10 cellular contexts compared by ENCODE assay signal in genomic region chr17:56754523-56755208, GRCh38.
DNase-seq lines count a peak whose midpoint lies in the region; ATAC-seq and TF ChIP-seq lines count a peak whose summit lies in the region.
"Had no signal": no experiment of that assay in that cellular context is flagged by ENCODE, and none has a peak within 500 bp of the region (broad histone marks: within the 10 kb centered on the region; RNA-seq: fewer than 3 reads in every experiment).

No MANE protein-coding gene starts in this region.

- H3K27ac ChIP-seq in endodermal cell (ENCODE audit: low read depth, low read length) = peak overlapping the region; percentile 56
- H3K27ac ChIP-seq: pancreas had no signal

- H3K4me3 Mint-ChIP-seq in endodermal cell = no peak overlapping the region

- DNase-seq in SKM-1 treated with dmso at 0.1 percent for 144 hours (lab: John Stamatoyannopoulos, UW; ENCODE audit: unreplicated experiment) (peak; percentile 8), SKM-1 (lab: John Stamatoyannopoulos, UW; ENCODE audit: unreplicated experiment) (no peak), NOMO-1 (lab: John Stamatoyannopoulos, UW; ENCODE audit: unreplicated experiment in 2 of 2) (peak; percentile 39 to 47), endodermal cell (peak; percentile 71), renal cortical epithelial cell (ENCODE audit: low read depth) (peak; percentile 55), putamen (ENCODE audit: low spot score) (no peak)
- no peak for DNase-seq in effector CD4-positive, alpha-beta T cell
- DNase-seq: pancreas; stimulated activated naive CD4-positive, alpha-beta T cell treated with Interleukin-2 at 50 U/mL for 16 hours had no signal

- H3K27me3 ChIP-seq in endodermal cell (ENCODE audit: control insufficient read depth, insufficient read depth, low read length, poor library complexity, severe bottlenecking) = no peaks in the 10 kb centered on the region
- H3K27me3 ChIP-seq: pancreas had no signal

- no peaks in the 10 kb centered on the region for H3K36me3 Mint-ChIP-seq in endodermal cell (ENCODE audit: low read depth)

- peaks cover 6% of the 10 kb centered on the region for H3K4me1 Mint-ChIP-seq in endodermal cell

- no peak overlapping the region for H3K27ac Mint-ChIP-seq in endodermal cell

- H3K4me3 ChIP-seq in endodermal cell (ENCODE audit: low read length) = no peak overlapping the region
- H3K4me3 ChIP-seq: pancreas had no signal

- ATAC-seq in HG03196 (IDR thresholded peaks at IDR 0.05; ENCODE audit: unreplicated experiment) = no peak
- ATAC-seq: pancreas had no signal

- no peaks in the 10 kb centered on the region for H3K9me3 Mint-ChIP-seq in endodermal cell

- no peaks in the 10 kb centered on the region for H3K9me3 ChIP-seq in endodermal cell (ENCODE audit: control insufficient read depth, low read length)
- H3K9me3 ChIP-seq: pancreas had no signal

- H3K4me1 ChIP-seq in endodermal cell (ENCODE audit: control insufficient read depth, insufficient read depth, low read length) = peaks cover 3% of the 10 kb centered on the region
- H3K4me1 ChIP-seq: pancreas had no signal

- H3K27me3 Mint-ChIP-seq in endodermal cell (ENCODE audit: insufficient read depth) = peaks cover 1% of the 10 kb centered on the region

- H3K9ac ChIP-seq in endodermal cell (ENCODE audit: extremely low read depth, low read length, poor library complexity, severe bottlenecking) = no peak overlapping the region

- no peaks in the 10 kb centered on the region for H3K36me3 ChIP-seq in endodermal cell (ENCODE audit: control insufficient read depth, insufficient read depth, low read length)
- H3K36me3 ChIP-seq: pancreas had no signal

- TF ChIP-seq CTCF in endodermal cell (conservative IDR thresholded peaks at IDR 0.05) = no peak

- WGBS in endodermal cell (ENCODE audit: insufficient coverage in 1 of 2, insufficient read length in 1 of 2), 2 experiments = 31 to 68% methylated on average over 3 to 8 of the region's 8 CpGs

Comparison
In these comparisons a context has a peak if more than half of its experiments do, and no peak if none do; other contexts are left out.
1. DNase-seq: peak in SKM-1 treated with dmso at 0.1 percent for 144 hours (single experiment), NOMO-1 (2 of 2), endodermal cell (single experiment) and renal cortical epithelial cell (single experiment); none in SKM-1 (single experiment), effector CD4-positive, alpha-beta T cell (single experiment) and putamen (single experiment).